ENCODE assay signal across 1 cellular context in genomic region chr15:57596301-57596855, GRCh38.
TF ChIP-seq lines count a peak whose summit lies in the region.

No MANE protein-coding gene starts in this region.

TF ChIP-seq in HCT116, 20 proteins besides CTCF, POLR2A, EP300 and RAD21:
- no peak for TF ChIP-seq REST (IDR thresholded peaks at IDR 0.05; ENCODE audit: low read depth)
